ENCODE assay signal across 11 cellular contexts in the genomic region with DNA sequence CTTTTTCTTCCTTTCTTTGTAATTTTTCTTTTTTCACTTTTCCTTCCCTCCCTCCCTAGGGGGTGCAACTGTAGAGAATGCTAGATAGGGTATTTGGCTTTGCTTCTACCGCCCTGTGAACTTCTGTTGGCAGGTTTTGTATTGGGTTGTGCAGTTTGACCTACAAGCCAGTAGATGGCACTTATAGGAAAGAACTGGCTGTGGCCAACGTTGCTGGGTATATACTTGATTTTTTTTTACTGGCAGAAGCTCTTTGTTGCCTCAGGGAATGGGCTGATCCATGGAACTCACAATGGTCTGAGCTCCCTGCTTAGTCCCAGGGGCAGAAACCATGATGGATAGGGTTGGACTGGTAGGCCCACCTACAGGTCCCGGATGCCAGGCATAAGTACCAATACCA.
DNase-seq lines count a peak whose midpoint lies in the region; TF ChIP-seq lines count a peak whose summit lies in the region.
"Had no signal": no experiment of that assay in that cellular context is flagged by ENCODE, and none has a peak within 500 bp of the region (broad histone marks: within the 10 kb centered on the region; RNA-seq: fewer than 3 reads in every experiment).

No MANE protein-coding gene starts in this region.

- peaks cover 8 to 9% of the 10 kb centered on the region in 2 donors for H3K9me3 ChIP-seq in breast epithelium

- no TSS peak for BruUV-seq in MCF 10A (replicated peaks; lab: Mats Ljungman, UMichigan)

- no peaks in the 10 kb centered on the region for H3K4me1 ChIP-seq in breast epithelium
- H3K4me1 ChIP-seq: lower lobe of right lung had no signal

- H3K27me3 Mint-ChIP-seq in MCF 10A (ENCODE audit: insufficient read depth, unreplicated experiment), result no peaks in the 10 kb centered on the region
- H3K27me3 Mint-ChIP-seq in activated naive CD8-positive, alpha-beta T cell treated with anti-CD3 and anti-CD28 coated beads for 36 hours, result no peaks in the 10 kb centered on the region

- TF ChIP-seq POLR2A in breast epithelium (IDR thresholded peaks at IDR 0.05), result no peak

- POLR2A ChIA-PET in MCF 10A (lab: Yijun Ruan, JAX), result no interaction called here

- no peak overlapping the region for H3K27ac ChIP-seq in breast epithelium
- H3K27ac ChIP-seq: lower lobe of right lung had no signal

- no peaks in the 10 kb centered on the region for H3K4me1 Mint-ChIP-seq in MCF 10A (ENCODE audit: insufficient read depth, unreplicated experiment)
- no peaks in the 10 kb centered on the region for H3K4me1 Mint-ChIP-seq in activated naive CD8-positive, alpha-beta T cell treated with anti-CD3 and anti-CD28 coated beads for 36 hours

- H3K4me3 ChIP-seq in breast epithelium, result no peak overlapping the region
- no peak overlapping the region for H3K4me3 ChIP-seq in choroid plexus epithelial cell (ENCODE audit: low read depth, low read length)
- H3K4me3 ChIP-seq: lower lobe of right lung had no signal

- intact Hi-C loops in MCF 10A (cut with micrococcal nuclease), result loop anchor here (1.0 to 10.0 kb wide), 2 partner anchors 570 to 999 kb away; no protein-coding TSS in a partner anchor
- intact Hi-C loops in breast epithelium (cut with DNase I; ENCODE audit: low total_unique reads), result loop anchor here (10.0 kb wide), 1 partner anchor 179 kb away; no protein-coding TSS in a partner anchor

- H3K9me3 Mint-ChIP-seq in MCF 10A (ENCODE audit: unreplicated experiment), result no peaks in the 10 kb centered on the region
- H3K9me3 Mint-ChIP-seq in activated naive CD8-positive, alpha-beta T cell treated with anti-CD3 and anti-CD28 coated beads for 36 hours, result peaks cover 29% of the 10 kb centered on the region

- H3K27me3 ChIP-seq in breast epithelium, result no peaks in the 10 kb centered on the region

- CTCF ChIA-PET in MCF 10A (lab: Yijun Ruan, JAX), result interaction anchor here (0.5 to 2.4 kb wide), 13 partner anchors 9 to 691 kb away, joined by 3 to 12 read pairs (median 3); no protein-coding TSS in a partner anchor

- DNase-seq in MCF 10A (ENCODE audit: unreplicated experiment) (peak; percentile 39), breast epithelium (ENCODE audit: low spot score in 2 of 2) (no peak), NCI-H524 (lab: John Stamatoyannopoulos, UW) (peak; percentile 6 to 58), choroid plexus epithelial cell (ENCODE audit: low read depth) (peak; percentile 7), medulla oblongata (ENCODE audit: extremely low spot score) (no peak), inferior parietal cortex (ENCODE audit: extremely low spot score) (no peak), GM20000 (ENCODE audit: low spot score) (no peak)
- no peak for DNase-seq in activated naive CD8-positive, alpha-beta T cell treated with anti-CD3 and anti-CD28 coated beads for 36 hours
- DNase-seq: activated T-cell treated with anti-CD3 and anti-CD28 coated beads for 4 hours, lower lobe of right lung, substantia nigra had no signal

- H3K4me3 Mint-ChIP-seq in MCF 10A (ENCODE audit: unreplicated experiment), result no peak overlapping the region
- no peak overlapping the region for H3K4me3 Mint-ChIP-seq in activated naive CD8-positive, alpha-beta T cell treated with anti-CD3 and anti-CD28 coated beads for 36 hours

- no peaks in the 10 kb centered on the region for H3K36me3 Mint-ChIP-seq in MCF 10A (ENCODE audit: insufficient read depth, unreplicated experiment)
- H3K36me3 Mint-ChIP-seq in activated naive CD8-positive, alpha-beta T cell treated with anti-CD3 and anti-CD28 coated beads for 36 hours, result no peaks in the 10 kb centered on the region

- TF ChIP-seq CTCF in MCF 10A (IDR thresholded peaks at IDR 0.05; ENCODE audit: unreplicated experiment) (peak; percentile 51), breast epithelium (IDR thresholded peaks at IDR 0.05) (no peak), choroid plexus epithelial cell (conservative IDR thresholded peaks at IDR 0.05; ENCODE audit: low read depth, low read length) (peak; percentile 25), GM20000 (IDR thresholded peaks at IDR 0.05; ENCODE audit: extremely low read depth, missing control alignments) (no peak)

- no peak overlapping the region for H3K27ac Mint-ChIP-seq in MCF 10A (ENCODE audit: low read depth, unreplicated experiment)
- H3K27ac Mint-ChIP-seq in activated naive CD8-positive, alpha-beta T cell treated with anti-CD3 and anti-CD28 coated beads for 36 hours, result no peak overlapping the region

- no peaks in the 10 kb centered on the region for H3K36me3 ChIP-seq in breast epithelium
- H3K36me3 ChIP-seq: lower lobe of right lung had no signal

Comparison
In these comparisons a context has a peak if more than half of its experiments do, and no peak if none do; other contexts are left out.
1. DNase-seq: peak in MCF 10A (single experiment), NCI-H524 (2 of 2) and choroid plexus epithelial cell (single experiment); none in breast epithelium (0 of 2), medulla oblongata (single experiment), inferior parietal cortex (single experiment), activated naive CD8-positive, alpha-beta T cell treated with anti-CD3 and anti-CD28 coated beads for 36 hours (single experiment) and GM20000 (single experiment).
2. CTCF ChIP-seq: peak in MCF 10A (single experiment) and choroid plexus epithelial cell (single experiment); none in breast epithelium (0 of 3) and GM20000 (single experiment).